ENCODE assay signal across 1 cellular context in the genomic region with DNA sequence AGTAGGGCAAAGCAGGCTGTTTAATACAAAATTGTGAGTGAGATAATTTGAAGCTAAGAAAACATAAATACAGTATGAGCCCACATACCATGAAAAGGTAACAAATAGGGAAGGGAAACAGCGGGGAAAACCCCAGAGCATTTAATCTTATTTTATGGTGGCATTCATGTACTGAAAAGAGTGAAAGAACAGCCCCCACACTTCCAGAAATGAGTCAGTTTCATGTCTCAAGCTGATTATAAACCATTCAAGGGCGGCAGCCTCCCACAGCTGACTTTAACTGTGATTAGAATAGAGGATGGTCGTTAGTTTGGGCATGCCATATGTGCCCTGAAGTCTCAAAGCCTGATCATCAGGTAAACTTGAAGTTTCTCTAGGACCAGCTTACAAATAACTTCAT.
A peak's percentile ranks its signal among the peaks of the same experiment; 100 is the strongest.
TF ChIP-seq lines count a peak whose summit lies in the region.

No MANE protein-coding gene starts in this region.

TF ChIP-seq in GM12878, 131 proteins besides CTCF, POLR2A, EP300 and RAD21 (continued from another document):
- TF ChIP-seq, protein P1, sequence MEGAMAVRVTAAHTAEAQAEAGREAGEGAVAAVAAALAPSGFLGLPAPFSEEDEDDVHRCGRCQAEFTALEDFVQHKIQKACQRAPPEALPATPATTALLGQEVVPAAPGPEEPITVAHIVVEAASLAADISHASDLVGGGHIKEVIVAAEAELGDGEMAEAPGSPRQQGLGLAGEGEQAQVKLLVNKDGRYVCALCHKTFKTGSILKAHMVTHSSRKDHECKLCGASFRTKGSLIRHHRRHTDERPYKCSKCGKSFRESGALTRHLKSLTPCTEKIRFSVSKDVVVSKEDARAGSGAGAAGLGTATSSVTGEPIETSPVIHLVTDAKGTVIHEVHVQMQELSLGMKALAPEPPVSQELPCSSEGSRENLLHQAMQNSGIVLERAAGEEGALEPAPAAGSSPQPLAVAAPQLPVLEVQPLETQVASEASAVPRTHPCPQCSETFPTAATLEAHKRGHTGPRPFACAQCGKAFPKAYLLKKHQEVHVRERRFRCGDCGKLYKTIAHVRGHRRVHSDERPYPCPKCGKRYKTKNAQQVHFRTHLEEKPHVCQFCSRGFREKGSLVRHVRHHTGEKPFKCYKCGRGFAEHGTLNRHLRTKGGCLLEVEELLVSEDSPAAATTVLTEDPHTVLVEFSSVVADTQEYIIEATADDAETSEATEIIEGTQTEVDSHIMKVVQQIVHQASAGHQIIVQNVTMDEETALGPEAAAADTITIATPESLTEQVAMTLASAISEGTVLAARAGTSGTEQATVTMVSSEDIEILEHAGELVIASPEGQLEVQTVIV (IDR thresholded peaks at IDR 0.05; ENCODE audit: borderline replicate concordance, partially characterized antibody) = no peak
- TF ChIP-seq IKZF2 (IDR thresholded peaks at IDR 0.05) = peak; percentile 83 to 86
- no peak for TF ChIP-seq SREBF2 (IDR thresholded peaks at IDR 0.05; ENCODE audit: low read length)
- TF ChIP-seq ZNF384 (IDR thresholded peaks at IDR 0.05; ENCODE audit: borderline replicate concordance, low read depth, low read length) = no peak
- TF ChIP-seq SUZ12 (IDR thresholded peaks at IDR 0.05; ENCODE audit: unreplicated experiment) = no peak
- TF ChIP-seq, protein P2, sequence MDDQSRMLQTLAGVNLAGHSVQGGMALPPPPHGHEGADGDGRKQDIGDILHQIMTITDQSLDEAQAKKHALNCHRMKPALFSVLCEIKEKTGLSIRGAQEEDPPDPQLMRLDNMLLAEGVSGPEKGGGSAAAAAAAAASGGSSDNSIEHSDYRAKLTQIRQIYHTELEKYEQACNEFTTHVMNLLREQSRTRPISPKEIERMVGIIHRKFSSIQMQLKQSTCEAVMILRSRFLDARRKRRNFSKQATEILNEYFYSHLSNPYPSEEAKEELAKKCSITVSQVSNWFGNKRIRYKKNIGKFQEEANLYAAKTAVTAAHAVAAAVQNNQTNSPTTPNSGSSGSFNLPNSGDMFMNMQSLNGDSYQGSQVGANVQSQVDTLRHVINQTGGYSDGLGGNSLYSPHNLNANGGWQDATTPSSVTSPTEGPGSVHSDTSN (IDR thresholded peaks at IDR 0.05; ENCODE audit: insufficient replicate concordance, low read depth, low read length) = peak; percentile 65
TF ChIP-seq in GM12878: peak in this region for 51.
